In the genomic region with DNA sequence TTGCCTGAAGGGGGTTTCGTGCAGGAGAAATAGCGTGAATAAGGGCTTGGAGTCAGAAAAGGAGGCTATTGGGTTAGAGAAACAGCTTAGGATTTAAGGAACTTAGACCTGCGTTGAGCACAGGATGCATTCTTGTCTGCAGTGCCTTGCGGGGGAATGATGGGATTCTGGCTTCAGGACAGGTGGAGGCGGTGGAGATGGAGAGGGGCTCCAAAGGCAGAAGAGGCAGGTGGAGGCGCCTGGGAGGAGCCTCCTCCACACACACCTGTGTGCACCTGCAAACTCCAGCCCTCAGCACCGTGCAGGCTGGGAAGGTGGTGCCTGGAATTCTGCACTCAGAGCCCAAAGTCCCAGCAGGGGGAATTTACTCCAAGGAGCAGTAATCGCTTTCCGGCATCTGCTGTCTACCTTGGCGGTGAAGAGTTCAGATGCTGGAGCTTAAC, we compare ENCODE assay signal across 9 cellular contexts. TPM values are rescaled to one million over a fixed set of nuclear protein-coding genes. Genes with fewer than 3 reads are reported as not detected.
DNase-seq lines count a peak whose midpoint lies in the region; ATAC-seq and TF ChIP-seq lines count a peak whose summit lies in the region.
"Had no signal": no experiment of that assay in that cellular context is flagged by ENCODE, and none has a peak within 500 bp of the region (broad histone marks: within the 10 kb centered on the region; RNA-seq: fewer than 3 reads in every experiment).

No MANE protein-coding gene starts in this region.

- intact Hi-C loops in prostate gland (cut with DNase I), result no loop called here

- H3K4me2 ChIP-seq in BLaER1 treated with 17β-estradiol and CSF1 and Interleukin-3, amounts not matched to agents 10 nM and 100 nM, result peak overlapping the region; percentile 90 to 99 (median 97)

- no peak for TF ChIP-seq POLR2A in prostate gland (IDR thresholded peaks at IDR 0.05)

- H3K9me3 ChIP-seq in BLaER1 treated with 17β-estradiol and CSF1 and Interleukin-3, amounts not matched to agents 10 nM and 100 nM (replicated peaks in 1 of 11), result 0 out of 22 replicates have a peak, but pooled peaks cover 0 to under 1% (median 0%) of the 10 kb centered on the region in 11 experiments
- H3K9me3 ChIP-seq in HEK293 (ENCODE audit: control insufficient read depth, insufficient read depth, low read depth, low read length) (no peaks in the 10 kb centered on the region), mucosa of stomach (ENCODE audit: control insufficient read depth, low read length) (no peaks in the 10 kb centered on the region), prostate gland (no peaks in the 10 kb centered on the region)

- H3K36me3 ChIP-seq in BLaER1 treated with 17β-estradiol and CSF1 and Interleukin-3, amounts not matched to agents 10 nM and 100 nM, result peaks cover under 1 to 13% (median 6%) of the 10 kb centered on the region in 11 experiments; a peak in 21 of 22 replicates
- H3K36me3 ChIP-seq in HEK293 (ENCODE audit: control insufficient read depth in 2 of 2, insufficient read depth in 1 of 2, low read length in 2 of 2) (no peaks in the 10 kb centered on the region), brain microvascular endothelial cell (replicated peaks) (no peaks in the 10 kb centered on the region), mucosa of stomach (ENCODE audit: control insufficient read depth, insufficient read depth, low read length) (no peaks in the 10 kb centered on the region), prostate gland (no peaks in the 10 kb centered on the region)

- in situ Hi-C loops in brain microvascular endothelial cell (cut with HindIII; ENCODE audit: low pct_ligation_motif_present, low sequenced_read_pairs), result no loop called here

- POLR2A ChIA-PET in HEK293 (lab: Yijun Ruan, JAX), result interaction anchor here (1.7 kb wide), 1 partner anchor 23 kb away, joined by 9 read pairs; no protein-coding TSS in a partner anchor

- no peak for TF ChIP-seq CTCF in HEK293 (tag by site-specific recombination; IDR thresholded peaks at IDR 0.05)
- no peak for TF ChIP-seq CTCF in brain microvascular endothelial cell (IDR thresholded peaks at IDR 0.05; ENCODE audit: low read depth, low read length, missing control alignments)
- no peak for TF ChIP-seq CTCF in prostate gland (IDR thresholded peaks at IDR 0.05)

- DNase-seq in brain microvascular endothelial cell (no peak), COLO829 (ENCODE audit: low spot score) (no peak), prostate gland (ENCODE audit: low spot score) (no peak), kidney glomerular epithelial cell (lab: John Stamatoyannopoulos, UW) (no peak)
- DNase-seq: activated CD4-positive, CD25-positive, alpha-beta regulatory T cell treated with anti-CD3 and anti-CD28 coated beads, Interleukin-2, amount 50 U/mL, for 72 hours had no signal

- no peaks in the 10 kb centered on the region for H3K27me3 ChIP-seq in BLaER1 treated with 17β-estradiol and CSF1 and Interleukin-3, amounts not matched to agents 10 nM and 100 nM
- H3K27me3 ChIP-seq in brain microvascular endothelial cell (replicated peaks), result no peaks in the 10 kb centered on the region
- H3K27me3 ChIP-seq in mucosa of stomach (ENCODE audit: control insufficient read depth, insufficient read depth, low read length), result no peaks in the 10 kb centered on the region
- H3K27me3 ChIP-seq in prostate gland (replicated peaks; ENCODE audit: insufficient read depth), result no peaks in the 10 kb centered on the region

- peaks cover 65 to 79% (median 76%) of the 10 kb centered on the region in 10 experiments for H3K4me1 ChIP-seq in BLaER1 treated with 17β-estradiol and CSF1 and Interleukin-3, amounts not matched to agents 10 nM and 100 nM
- H3K4me1 ChIP-seq in HEK293 (ENCODE audit: control insufficient read depth, insufficient read depth, low read length) (peaks cover 5% of the 10 kb centered on the region; the same call in 1 of the 2 replicates), mucosa of stomach (ENCODE audit: control insufficient read depth, insufficient read depth, low read length) (peaks cover 84% of the 10 kb centered on the region), prostate gland (replicated peaks) (peaks cover 9% of the 10 kb centered on the region)

- H3K27ac ChIP-seq in BLaER1 treated with 17β-estradiol and CSF1 and Interleukin-3, amounts not matched to agents 10 nM and 100 nM, result peak overlapping the region in 3 of 11 experiments; percentile 92 to 94 (median 93); a peak in 4 of 22 replicates
- H3K27ac ChIP-seq in HEK293 (ENCODE audit: extremely low read depth, low read depth, low read length) (no peak overlapping the region), brain microvascular endothelial cell (no peak overlapping the region), prostate gland (no peak overlapping the region)

- no peak for ATAC-seq in HG03135 (IDR thresholded peaks at IDR 0.05; ENCODE audit: unreplicated experiment)

- H4K20me1 ChIP-seq in BLaER1 treated with 17β-estradiol and CSF1 and Interleukin-3, amounts not matched to agents 10 nM and 100 nM, result peaks cover 58 to 67% (median 63%) of the 10 kb centered on the region in 11 experiments

- peak overlapping the region in 10 of 11 experiments; percentile 82 to 97 (median 94); a peak in 19 of 22 replicates for H3K9ac ChIP-seq in BLaER1 treated with 17β-estradiol and CSF1 and Interleukin-3, amounts not matched to agents 10 nM and 100 nM
- H3K9ac ChIP-seq in mucosa of stomach (ENCODE audit: low read length), result peak overlapping the region; percentile 78

- CTCF ChIA-PET in HEK293 (lab: Yijun Ruan, JAX), result interaction anchor here (0.6 to 1.3 kb wide), 6 partner anchors 16 to 692 kb away, joined by 3 to 4 read pairs (median 3); no protein-coding TSS in a partner anchor

- 38% methylated on average over 10 of the region's 10 CpGs for WGBS in prostate gland

- H3K4me3 ChIP-seq in BLaER1 treated with 17β-estradiol and CSF1 and Interleukin-3, amounts not matched to agents 10 nM and 100 nM, result peak overlapping the region; percentile 86 to 100 (median 97)
- H3K4me3 ChIP-seq in HEK293 (ENCODE audit: low read depth, low read length), result no peak overlapping the region
- peak overlapping the region; percentile 86 for H3K4me3 ChIP-seq in brain microvascular endothelial cell (ENCODE audit: low read depth, low read length)
- H3K4me3 ChIP-seq in mucosa of stomach (ENCODE audit: low read length), result peak overlapping the region; percentile 47
- no peak overlapping the region for H3K4me3 ChIP-seq in prostate gland

TF ChIP-seq in HEK293, 187 proteins besides CTCF, POLR2A, EP300 and RAD21:
- no peak for TF ChIP-seq ZNF121 (tag by site-specific recombination; IDR thresholded peaks at IDR 0.05)
- no peak for TF ChIP-seq ZNF184 (tag by site-specific recombination; IDR thresholded peaks at IDR 0.05)
- TF ChIP-seq ZIC2 (tag by site-specific recombination; IDR thresholded peaks at IDR 0.05), result no peak
- TF ChIP-seq ZNF585B (tag by site-specific recombination; IDR thresholded peaks at IDR 0.05), result no peak
- TF ChIP-seq ZNF157 (tag by site-specific recombination; IDR thresholded peaks at IDR 0.05), result no peak
- TF ChIP-seq ZBTB17 (tag by site-specific recombination; IDR thresholded peaks at IDR 0.05), result peak; percentile 53; the same call in 1 of the 2 replicates

RNA-seq across cellular contexts. Expression of a gene that starts 1.8 kb away (rescaled TPM):
- total RNA-seq in prostate gland, result 10 to 100 TPM; 18.6 to 24.1 TPM

RNA-seq across cellular contexts. Expression of a gene that starts 36.8 kb away (rescaled TPM):
- 10 to 100 TPM; 15.6 to 21.9 TPM for total RNA-seq in prostate gland

Comparison
In these comparisons a context has a peak if more than half of its experiments do, and no peak if none do; other contexts are left out.
1. H3K4me3 ChIP-seq: peak in BLaER1 treated with 17β-estradiol and CSF1 and Interleukin-3, amounts not matched to agents 10 nM and 100 nM (10 of 10), brain microvascular endothelial cell (single experiment) and mucosa of stomach (single experiment); none in HEK293 (single experiment) and prostate gland (0 of 2).